ENCODE assay signal across 12 cellular contexts in genomic region chr6:42693725-42694323, GRCh38. TPM values are rescaled to one million over a fixed set of nuclear protein-coding genes. Genes with fewer than 3 reads are reported as not detected.
DNase-seq lines count a peak whose midpoint lies in the region; ATAC-seq and TF ChIP-seq lines count a peak whose summit lies in the region.
"Had no signal": no experiment of that assay in that cellular context is flagged by ENCODE, and none has a peak within 500 bp of the region (broad histone marks: within the 10 kb centered on the region; RNA-seq: fewer than 3 reads in every experiment).

No MANE protein-coding gene starts in this region.

- DNase-seq in activated CD4-positive, alpha-beta T cell treated with anti-CD3 and anti-CD28 coated beads, Interleukin-2, amount 10 ng/mL, durations not matched to agents 24 days and 14 days, result peak; percentile 72
- no peak for DNase-seq in activated CD4-positive, alpha-beta T cell treated with anti-CD3 and anti-CD28 coated beads, Interleukin-2, amount 50 U/mL, for 1 hour
- no peak for DNase-seq in RWPE2 (ENCODE audit: low spot score)
- DNase-seq: activated CD4-positive, CD25-positive, alpha-beta regulatory T cell treated with anti-CD3 and anti-CD28 coated beads, Interleukin-2, amount 50 U/mL, for 72 hours; retina had no signal

- ATAC-seq in RWPE2 (ENCODE audit: low read depth) (no peak), gastroesophageal sphincter (no peak), GM18873 (IDR thresholded peaks at IDR 0.05; ENCODE audit: low FRiP score, unreplicated experiment) (no peak), HG02840 (IDR thresholded peaks at IDR 0.05; ENCODE audit: low FRiP score, unreplicated experiment) (no peak), GM18858 (IDR thresholded peaks at IDR 0.05; ENCODE audit: unreplicated experiment) (no peak)
- ATAC-seq in stimulated activated memory B cell treated with anti-CD40 and anti-IgM and Interleukin-4, amounts not matched to agents 10 μg/mL and 1 μg/mL and 100 μg/mL, for 72 hours, result peak; percentile 75
- ATAC-seq: esophagus mucosa had no signal

- H3K27ac ChIP-seq in RWPE2 (ENCODE audit: poor library complexity, severe bottlenecking) (peak overlapping the region; percentile 76), gastroesophageal sphincter (peak overlapping the region; percentile 41 to 76 (median 70))

- H3K9me3 Mint-ChIP-seq in activated CD4-positive, alpha-beta T cell treated with anti-CD3 and anti-CD28 coated beads, Interleukin-2, amount 10 ng/mL, durations not matched to agents 24 days and 14 days, result no peaks in the 10 kb centered on the region
- no peaks in the 10 kb centered on the region for H3K9me3 Mint-ChIP-seq in stimulated activated memory B cell treated with anti-CD40 and anti-IgM and Interleukin-4, amounts not matched to agents 10 μg/mL and 1 μg/mL and 100 μg/mL, for 72 hours

- H3K9me3 ChIP-seq in RWPE2 (ENCODE audit: severe bottlenecking) (no peaks in the 10 kb centered on the region), gastroesophageal sphincter (no peaks in the 10 kb centered on the region)

- H3K27me3 Mint-ChIP-seq in activated CD4-positive, alpha-beta T cell treated with anti-CD3 and anti-CD28 coated beads, Interleukin-2, amount 10 ng/mL, durations not matched to agents 24 days and 14 days, result no peaks in the 10 kb centered on the region
- no peaks in the 10 kb centered on the region for H3K27me3 Mint-ChIP-seq in stimulated activated memory B cell treated with anti-CD40 and anti-IgM and Interleukin-4, amounts not matched to agents 10 μg/mL and 1 μg/mL and 100 μg/mL, for 72 hours

- no peak for TF ChIP-seq POLR2A in gastroesophageal sphincter (IDR thresholded peaks at IDR 0.05)

- TF ChIP-seq CTCF in RWPE2 (IDR thresholded peaks at IDR 0.05; ENCODE audit: poor library complexity, severe bottlenecking) (no peak), gastroesophageal sphincter (IDR thresholded peaks at IDR 0.05) (no peak)

- TF ChIP-seq EP300 in gastroesophageal sphincter (IDR thresholded peaks at IDR 0.05), result no peak

- peaks cover 49% of the 10 kb centered on the region for H3K36me3 Mint-ChIP-seq in activated CD4-positive, alpha-beta T cell treated with anti-CD3 and anti-CD28 coated beads, Interleukin-2, amount 10 ng/mL, durations not matched to agents 24 days and 14 days (ENCODE audit: low read depth)
- peaks cover 35% of the 10 kb centered on the region for H3K36me3 Mint-ChIP-seq in stimulated activated memory B cell treated with anti-CD40 and anti-IgM and Interleukin-4, amounts not matched to agents 10 μg/mL and 1 μg/mL and 100 μg/mL, for 72 hours

- H3K4me1 ChIP-seq in RWPE2 (ENCODE audit: insufficient read depth, poor library complexity, severe bottlenecking) (peaks cover 24% of the 10 kb centered on the region), gastroesophageal sphincter (peaks cover 0 to 59% (median 24%) of the 10 kb centered on the region in 3 donors)

- H3K27ac Mint-ChIP-seq in activated CD4-positive, alpha-beta T cell treated with anti-CD3 and anti-CD28 coated beads, Interleukin-2, amount 10 ng/mL, durations not matched to agents 24 days and 14 days, result peak overlapping the region; percentile 78
- H3K27ac Mint-ChIP-seq in stimulated activated memory B cell treated with anti-CD40 and anti-IgM and Interleukin-4, amounts not matched to agents 10 μg/mL and 1 μg/mL and 100 μg/mL, for 72 hours, result peak overlapping the region; percentile 75

- peaks cover 31% of the 10 kb centered on the region for H3K36me3 ChIP-seq in RWPE2 (ENCODE audit: low read depth)
- H3K36me3 ChIP-seq in gastroesophageal sphincter, result peaks cover 0 to 51% of the 10 kb centered on the region in 2 donors

- no peaks in the 10 kb centered on the region for H3K27me3 ChIP-seq in RWPE2 (ENCODE audit: insufficient read depth, poor library complexity, severe bottlenecking)
- no peaks in the 10 kb centered on the region for H3K27me3 ChIP-seq in gastroesophageal sphincter

- peak overlapping the region; percentile 43 for H3K4me3 Mint-ChIP-seq in activated CD4-positive, alpha-beta T cell treated with anti-CD3 and anti-CD28 coated beads, Interleukin-2, amount 10 ng/mL, durations not matched to agents 24 days and 14 days
- no peak overlapping the region for H3K4me3 Mint-ChIP-seq in stimulated activated memory B cell treated with anti-CD40 and anti-IgM and Interleukin-4, amounts not matched to agents 10 μg/mL and 1 μg/mL and 100 μg/mL, for 72 hours

- WGBS in gastroesophageal sphincter (ENCODE audit: low coverage in 1 of 2), 2 donors, result 85 to 94% methylated on average over 2 of the region's 2 CpGs

- no peak overlapping the region for H3K4me3 ChIP-seq in RWPE2 (ENCODE audit: severe bottlenecking)
- no peak overlapping the region for H3K4me3 ChIP-seq in gastroesophageal sphincter

- peaks cover 32% of the 10 kb centered on the region for H3K4me1 Mint-ChIP-seq in activated CD4-positive, alpha-beta T cell treated with anti-CD3 and anti-CD28 coated beads, Interleukin-2, amount 10 ng/mL, durations not matched to agents 24 days and 14 days
- peaks cover 22% of the 10 kb centered on the region for H3K4me1 Mint-ChIP-seq in stimulated activated memory B cell treated with anti-CD40 and anti-IgM and Interleukin-4, amounts not matched to agents 10 μg/mL and 1 μg/mL and 100 μg/mL, for 72 hours

- intact Hi-C loops in activated CD4-positive, alpha-beta T cell treated with anti-CD3 and anti-CD28 coated beads, Interleukin-2, amount 10 ng/mL, durations not matched to agents 24 days and 14 days (cut with micrococcal nuclease), result loop anchor here (2.0 kb wide), 1 partner anchor 33 kb away; no protein-coding TSS in a partner anchor

RNA-seq across cellular contexts. Expression of gene PRPH2, which starts 28.6 kb away (rescaled TPM):
- total RNA-seq in activated CD4-positive, alpha-beta T cell treated with anti-CD3 and anti-CD28 coated beads, Interleukin-2, amount 10 ng/mL, durations not matched to agents 24 days and 14 days, result not detected in 2 replicates
- 1 to 10 TPM in 3 of 4 donors, under 1 TPM in 1; 0.31 to 2.1 (median 1.3) TPM for total RNA-seq in gastroesophageal sphincter
- total RNA-seq: HT-29 had no signal

RNA-seq across cellular contexts. Expression of gene TBCC, which starts 52.1 kb away (rescaled TPM):
- total RNA-seq in activated CD4-positive, alpha-beta T cell treated with anti-CD3 and anti-CD28 coated beads, Interleukin-2, amount 10 ng/mL, durations not matched to agents 24 days and 14 days, result 18.4 TPM in 2 replicates
- total RNA-seq in gastroesophageal sphincter, result 10 to 100 TPM; 32.0 to 44.2 (median 37.4) TPM
